20 cellular contexts compared by ENCODE assay signal in genomic region chr6:27541932-27542297, GRCh38.
DNase-seq lines count a peak whose midpoint lies in the region; TF ChIP-seq lines count a peak whose summit lies in the region.
"Had no signal": no experiment of that assay in that cellular context is flagged by ENCODE, and none has a peak within 500 bp of the region (broad histone marks: within the 10 kb centered on the region; RNA-seq: fewer than 3 reads in every experiment).

No MANE protein-coding gene starts in this region.

- intact Hi-C loops in tibial artery (cut with DNase I; ENCODE audit: low total_unique reads), result no loop called here

- DNase-seq in NCI-H748 (lab: John Stamatoyannopoulos, UW; ENCODE audit: unreplicated experiment), result peak; percentile 43
- DNase-seq in NCI-H748 treated with DMSO at 0.1 percent for 48 hours (lab: John Stamatoyannopoulos, UW), result no peak
- DNase-seq in endodermal cell, result no peak
- no peak for DNase-seq in nucleus accumbens (lab: John Stamatoyannopoulos, UW)
- no peak for DNase-seq in NCI-H146 (lab: John Stamatoyannopoulos, UW)
- no peak for DNase-seq in SW 1271 (lab: John Stamatoyannopoulos, UW)
- no peak for DNase-seq in tibial artery
- DNase-seq: CD4-positive, alpha-beta T cell; DMS153; GF-D8; NCI-H1417 treated with DMSO at 0.1 percent for 48 hours; NCI-H526 treated with DMSO at 0.1 percent for 48 hours; SHP77 treated with DMSO at 0.1 percent for 48 hours; SK-N-SH; T-helper 1 cell had no signal

- H3K9ac ChIP-seq in HUES64 (ENCODE audit: low read depth, low read length) (no peak overlapping the region), endodermal cell (ENCODE audit: extremely low read depth, low read length, poor library complexity, severe bottlenecking) (no peak overlapping the region)
- H3K9ac ChIP-seq: SK-N-SH had no signal

- no peak overlapping the region for H3K27ac Mint-ChIP-seq in endodermal cell
- H3K27ac Mint-ChIP-seq: CD4-positive, alpha-beta T cell; HFFc6 had no signal

- H3K9me3 Mint-ChIP-seq in endodermal cell, result no peaks in the 10 kb centered on the region
- H3K9me3 Mint-ChIP-seq: HFFc6 had no signal

- no peak overlapping the region for H3K4me3 Mint-ChIP-seq in endodermal cell
- H3K4me3 Mint-ChIP-seq: CD4-positive, alpha-beta T cell; HFFc6 had no signal

- H3K4me1 ChIP-seq in HUES64 (ENCODE audit: insufficient read depth, low read length) (no peaks in the 10 kb centered on the region; the same call in 1 of the 2 replicates), endodermal cell (ENCODE audit: control insufficient read depth, insufficient read depth, low read length) (no peaks in the 10 kb centered on the region), tibial artery (peaks cover 0 to 15% (median 6%) of the 10 kb centered on the region in 4 donors)
- H3K4me1 ChIP-seq: BE2C, Caco-2 had no signal

- H3K27me3 ChIP-seq in HUES64 (ENCODE audit: insufficient read depth, low read length), result peaks cover 26% of the 10 kb centered on the region
- H3K27me3 ChIP-seq in endodermal cell (ENCODE audit: control insufficient read depth, insufficient read depth, low read length, poor library complexity, severe bottlenecking), result peaks cover 10% of the 10 kb centered on the region
- H3K27me3 ChIP-seq in tibial artery, result peaks cover 0 to 57% of the 10 kb centered on the region in 2 donors

- H3K4me3 ChIP-seq in HUES64 (ENCODE audit: low read length), result peak overlapping the region; percentile 16; the same call in 1 of the 2 replicates
- peak overlapping the region; percentile 16 for H3K4me3 ChIP-seq in endodermal cell (ENCODE audit: low read length)
- H3K4me3 ChIP-seq in tibial artery, result no peak overlapping the region

- peaks cover 32% of the 10 kb centered on the region for H3K27me3 Mint-ChIP-seq in endodermal cell (ENCODE audit: insufficient read depth)

- H3K27ac ChIP-seq in HUES64 (ENCODE audit: low read depth, low read length), result no peak overlapping the region
- no peak overlapping the region for H3K27ac ChIP-seq in endodermal cell (ENCODE audit: low read depth, low read length)
- no peak overlapping the region for H3K27ac ChIP-seq in tibial artery
- H3K27ac ChIP-seq: 22Rv1 had no signal

- TF ChIP-seq CTCF in endodermal cell (conservative IDR thresholded peaks at IDR 0.05) (no peak), tibial artery (IDR thresholded peaks at IDR 0.05) (no peak)

- H3K4me1 Mint-ChIP-seq in endodermal cell, result no peaks in the 10 kb centered on the region

- H3K36me3 ChIP-seq in HUES64 (ENCODE audit: insufficient read depth, low read length), result no peaks in the 10 kb centered on the region
- H3K36me3 ChIP-seq in endodermal cell (ENCODE audit: control insufficient read depth, insufficient read depth, low read length), result no peaks in the 10 kb centered on the region
- H3K36me3 ChIP-seq in tibial artery, result no peaks in the 10 kb centered on the region
- H3K36me3 ChIP-seq: BE2C had no signal

- H3K36me3 Mint-ChIP-seq in endodermal cell (ENCODE audit: low read depth), result no peaks in the 10 kb centered on the region

- 33% methylated on average over 5 of the region's 5 CpGs for WGBS in HUES64
- WGBS in endodermal cell (ENCODE audit: insufficient coverage in 1 of 2, insufficient read length in 1 of 2), 2 experiments, result 38 to 40% methylated on average over 2 to 5 of the region's 5 CpGs

- H3K9me3 ChIP-seq in HUES64 (ENCODE audit: insufficient read depth, low read depth, low read length) (no peaks in the 10 kb centered on the region), endodermal cell (ENCODE audit: control insufficient read depth, low read length) (peaks cover 3% of the 10 kb centered on the region), tibial artery (peaks cover 0 to 4% (median under 1%) of the 10 kb centered on the region in 3 donors)
- H3K9me3 ChIP-seq: BE2C, Caco-2, SK-N-SH had no signal

Comparison
In these comparisons a context has a peak if more than half of its experiments do, and no peak if none do; other contexts are left out.
1. H3K4me3 ChIP-seq: peak in HUES64 (single experiment) and endodermal cell (single experiment); none in tibial artery (0 of 2).